In genomic region chr9:91151741-91152095, GRCh38 we compare ENCODE assay signal across 10 cellular contexts.
DNase-seq lines count a peak whose midpoint lies in the region; ATAC-seq and TF ChIP-seq lines count a peak whose summit lies in the region.
"Had no signal": no experiment of that assay in that cellular context is flagged by ENCODE, and none has a peak within 500 bp of the region (broad histone marks: within the 10 kb centered on the region; RNA-seq: fewer than 3 reads in every experiment).

No MANE protein-coding gene starts in this region.

- H3K4me3 ChIP-seq in dorsolateral prefrontal cortex = no peak overlapping the region
- H3K4me3 ChIP-seq: SJSA1 had no signal

- H3K4me1 Mint-ChIP-seq in activated CD8-positive, alpha-beta T cell treated with anti-CD3 and anti-CD28 coated beads for 36 hours (ENCODE audit: low read depth) = peaks cover 85% of the 10 kb centered on the region
- H3K4me1 Mint-ChIP-seq in naive B cell = peaks cover 27 to 36% (median 33%) of the 10 kb centered on the region in 3 donors

- H3K9me3 Mint-ChIP-seq in activated CD8-positive, alpha-beta T cell treated with anti-CD3 and anti-CD28 coated beads for 36 hours = peaks cover 29% of the 10 kb centered on the region
- peaks cover 0 to 2% (median 0%) of the 10 kb centered on the region in 7 donors for H3K9me3 Mint-ChIP-seq in naive B cell

- ATAC-seq in activated CD8-positive, alpha-beta T cell treated with anti-CD3 and anti-CD28 coated beads for 36 hours = no peak
- ATAC-seq in naive B cell (ENCODE audit: low read depth in 2 of 2) = no peak

- H3K4me3 Mint-ChIP-seq in activated CD8-positive, alpha-beta T cell treated with anti-CD3 and anti-CD28 coated beads for 36 hours = peak overlapping the region; percentile 0
- H3K4me3 Mint-ChIP-seq in naive B cell = peak overlapping the region in 3 of 8 donors; percentile 24 to 68 (median 64)

- DNase-seq in stimulated activated CD4-positive, alpha-beta T cell treated with anti-CD3 and anti-CD28 coated beads, Interleukin-15, amount 100 ng/mL, for 24 hours = peak; percentile 47
- DNase-seq in stimulated activated CD4-positive, alpha-beta T cell treated with anti-CD3 and anti-CD28 coated beads, Interleukin-2, amount 100 ng/mL, for 24 hours = no peak
- peak; percentile 42 for DNase-seq in activated CD8-positive, alpha-beta T cell treated with anti-CD3 and anti-CD28 coated beads for 36 hours
- DNase-seq in naive B cell (no peak), GM10266 (ENCODE audit: extremely low spot score) (no peak), SW 1271 (lab: John Stamatoyannopoulos, UW) (no peak), RWPE1 (ENCODE audit: low spot score) (no peak), dorsolateral prefrontal cortex (no peak)
- DNase-seq: NCI-H187 treated with DMSO at 0.1 percent for 48 hours had no signal

- no peaks in the 10 kb centered on the region for H3K27me3 ChIP-seq in dorsolateral prefrontal cortex
- H3K27me3 ChIP-seq: SJSA1 had no signal

- H3K36me3 Mint-ChIP-seq in activated CD8-positive, alpha-beta T cell treated with anti-CD3 and anti-CD28 coated beads for 36 hours (ENCODE audit: low read depth) = peaks cover 52% of the 10 kb centered on the region
- H3K36me3 Mint-ChIP-seq in naive B cell = no peaks in the 10 kb centered on the region

- intact Hi-C loops in activated CD8-positive, alpha-beta T cell treated with anti-CD3 and anti-CD28 coated beads for 36 hours (cut with micrococcal nuclease) = loop anchor here (1.0 to 5.0 kb wide), 4 partner anchors 20 to 266 kb away; no protein-coding TSS in a partner anchor
- intact Hi-C loops in dorsolateral prefrontal cortex (cut with DNase I) = no loop called here

- H3K27ac Mint-ChIP-seq in activated CD8-positive, alpha-beta T cell treated with anti-CD3 and anti-CD28 coated beads for 36 hours = peak overlapping the region; percentile 94
- H3K27ac Mint-ChIP-seq in naive B cell = peak overlapping the region in 4 of 6 donors; percentile 54 to 91 (median 69)

- no peak for TF ChIP-seq CTCF in activated CD8-positive, alpha-beta T cell treated with anti-CD3 and anti-CD28 coated beads for 36 hours (IDR thresholded peaks at IDR 0.05)
- TF ChIP-seq CTCF in GM10266 (IDR thresholded peaks at IDR 0.05; ENCODE audit: control insufficient read depth, insufficient read depth, low read depth, missing control alignments) (no peak), RWPE1 (conservative IDR thresholded peaks at IDR 0.05; ENCODE audit: low read depth) (no peak), dorsolateral prefrontal cortex (IDR thresholded peaks at IDR 0.05 in 54 of 56, conservative IDR thresholded peaks at IDR 0.05 in 2 of 56; ENCODE audit: low read depth in 1 of 56, partially characterized antibody in 56 of 56) (no peak)

- CTCF ChIA-PET in activated CD8-positive, alpha-beta T cell treated with anti-CD3 and anti-CD28 coated beads for 36 hours (lab: Charles Lee) = interaction anchor here (0.7 to 3.8 kb wide), 10 partner anchors 9 to 113 kb away, joined by 3 to 22 read pairs (median 5); no protein-coding TSS in a partner anchor
- CTCF ChIA-PET in RWPE1 (lab: Yijun Ruan, JAX) = no interaction called here

- POLR2A ChIA-PET in activated CD8-positive, alpha-beta T cell treated with anti-CD3 and anti-CD28 coated beads for 36 hours (lab: Charles Lee) = interaction anchor here (0.7 to 9.8 kb wide), 19 partner anchors 11 to 274 kb away, joined by 3 to 87 read pairs (median 6); partner anchors contain the start of gene NFIL3
- POLR2A ChIA-PET in RWPE1 (lab: Yijun Ruan, JAX; ENCODE audit: low non-redundant PET) = no interaction called here

- no peaks in the 10 kb centered on the region for H3K27me3 Mint-ChIP-seq in activated CD8-positive, alpha-beta T cell treated with anti-CD3 and anti-CD28 coated beads for 36 hours
- no peaks in the 10 kb centered on the region for H3K27me3 Mint-ChIP-seq in naive B cell

- H3K27ac ChIP-seq in RWPE1 = no peak overlapping the region
- H3K27ac ChIP-seq in dorsolateral prefrontal cortex = no peak overlapping the region
- H3K27ac ChIP-seq: SJSA1 had no signal

Comparison
In these comparisons a context has a peak if more than half of its experiments do, and no peak if none do; other contexts are left out.
1. DNase-seq: peak in stimulated activated CD4-positive, alpha-beta T cell treated with anti-CD3 and anti-CD28 coated beads, Interleukin-15, amount 100 ng/mL, for 24 hours (single experiment) and activated CD8-positive, alpha-beta T cell treated with anti-CD3 and anti-CD28 coated beads for 36 hours (single experiment); none in stimulated activated CD4-positive, alpha-beta T cell treated with anti-CD3 and anti-CD28 coated beads, Interleukin-2, amount 100 ng/mL, for 24 hours (0 of 2), naive B cell (single experiment), GM10266 (single experiment), SW 1271 (0 of 2), RWPE1 (single experiment) and dorsolateral prefrontal cortex (0 of 10).